Comparison of ENCODE assay signal across 16 cellular contexts in the genomic region with DNA sequence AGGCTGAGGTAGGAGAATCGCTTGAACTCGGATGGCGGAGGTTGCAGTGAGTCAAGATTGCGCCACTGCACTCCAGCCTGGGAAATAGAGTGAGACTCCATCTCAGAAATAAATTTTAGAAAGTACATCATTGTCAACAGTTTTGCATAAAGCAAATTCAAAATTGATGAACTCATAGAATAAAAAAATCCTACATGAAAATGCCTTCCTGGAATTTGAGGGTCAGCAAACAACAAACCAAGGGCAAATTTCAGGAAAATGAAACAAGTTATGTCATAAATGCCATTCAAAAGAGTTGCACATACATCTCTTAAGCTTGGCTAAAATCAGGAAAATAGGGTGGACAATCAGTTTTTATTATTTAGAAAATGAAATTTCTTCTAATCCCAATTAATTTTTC. TPM values are rescaled to one million over a fixed set of nuclear protein-coding genes. Genes with fewer than 3 reads are reported as not detected.
A peak's percentile ranks its signal among the peaks of the same experiment; 100 is the strongest.
DNase-seq lines count a peak whose midpoint lies in the region; TF ChIP-seq lines count a peak whose summit lies in the region.
"Had no signal": no experiment of that assay in that cellular context is flagged by ENCODE, and none has a peak within 500 bp of the region (broad histone marks: within the 10 kb centered on the region; RNA-seq: fewer than 3 reads in every experiment).

No MANE protein-coding gene starts in this region.

- H3K36me3 ChIP-seq in GM23248 (ENCODE audit: low read depth) (peaks cover 31% of the 10 kb centered on the region; the same call in 1 of the 2 replicates), smooth muscle cell (ENCODE audit: low read depth) (no peaks in the 10 kb centered on the region), adrenal gland (replicated peaks in 1 of 2) (no peaks in the 10 kb centered on the region)
- H3K36me3 ChIP-seq: BLaER1 treated with 17β-estradiol and CSF1 and Interleukin-3, amounts not matched to agents 10 nM and 100 nM had no signal

- no peak overlapping the region for H3K4me2 ChIP-seq in GM23248 (ENCODE audit: unreplicated experiment)
- H3K4me2 ChIP-seq in smooth muscle cell = no peak overlapping the region
- H3K4me2 ChIP-seq: A549; BLaER1 treated with 17β-estradiol and CSF1 and Interleukin-3, amounts not matched to agents 10 nM and 100 nM had no signal

- no peak for TF ChIP-seq POLR2A in adrenal gland (IDR thresholded peaks at IDR 0.05)

- no peak for TF ChIP-seq CTCF in smooth muscle cell (IDR thresholded peaks at IDR 0.05; ENCODE audit: borderline replicate concordance, insufficient read depth, poor library complexity, severe bottlenecking)
- no peak for TF ChIP-seq CTCF in adrenal gland (IDR thresholded peaks at IDR 0.05)

- H3K27ac ChIP-seq in GM23248 (peak overlapping the region; percentile 21), smooth muscle cell (ENCODE audit: low read depth) (peak overlapping the region; percentile 38), adrenal gland (no peak overlapping the region)
- H3K27ac ChIP-seq: A549; BLaER1 treated with 17β-estradiol and CSF1 and Interleukin-3, amounts not matched to agents 10 nM and 100 nM had no signal

- no peaks in the 10 kb centered on the region for H3K9me2 ChIP-seq in GM23248 (ENCODE audit: insufficient read depth)

- DNase-seq in GM23248 (no peak), dedifferentiated amniotic fluid mesenchymal stem cell (ENCODE audit: extremely low spot score) (peak; percentile 53), iris pigment epithelial cell (ENCODE audit: low read depth) (peak; percentile 47), smooth muscle cell (lab: John Stamatoyannopoulos, UW; ENCODE audit: unreplicated experiment) (no peak), ACHN (no peak), adrenal gland (no peak), NCI-H2107 (lab: John Stamatoyannopoulos, UW) (no peak)
- no peak for DNase-seq in activated CD4-positive, alpha-beta memory T cell treated with anti-CD3 and anti-CD28 coated beads for 36 hours
- DNase-seq: CD4-positive, CD25-positive, alpha-beta regulatory T cell; DMS53; IMR-90; KBM-7 had no signal

- H3K27me3 Mint-ChIP-seq in activated CD4-positive, alpha-beta memory T cell treated with anti-CD3 and anti-CD28 coated beads for 36 hours = no peaks in the 10 kb centered on the region
- H3K27me3 Mint-ChIP-seq: CD4-positive, CD25-positive, alpha-beta regulatory T cell had no signal

- no peak overlapping the region for H3K27ac Mint-ChIP-seq in activated CD4-positive, alpha-beta memory T cell treated with anti-CD3 and anti-CD28 coated beads for 36 hours
- H3K27ac Mint-ChIP-seq: CD4-positive, CD25-positive, alpha-beta regulatory T cell had no signal

- no peaks in the 10 kb centered on the region for H3K4me1 Mint-ChIP-seq in activated CD4-positive, alpha-beta memory T cell treated with anti-CD3 and anti-CD28 coated beads for 36 hours (ENCODE audit: low read depth)
- H3K4me1 Mint-ChIP-seq: CD4-positive, CD25-positive, alpha-beta regulatory T cell had no signal

- 43 to 45% methylated on average over 4 of the region's 4 CpGs for WGBS in GM23248 (ENCODE audit: low coverage in 1 of 2, low lambda C conversion rate in 2 of 2, missing lambda C conversion rate in 2 of 2), 2 experiments
- WGBS in smooth muscle cell (ENCODE audit: low lambda C conversion rate) = 48% methylated on average over 4 of the region's 4 CpGs
- 47 to 99% (median 74%) methylated on average over 4 of the region's 4 CpGs for WGBS in adrenal gland, 4 donors

- CTCF ChIA-PET in activated CD4-positive, alpha-beta memory T cell treated with anti-CD3 and anti-CD28 coated beads for 36 hours (lab: Charles Lee) = interaction anchor here (1.0 to 2.4 kb wide), 2 partner anchors 8 to 278 kb away, joined by 4 to 10 read pairs; no protein-coding TSS in a partner anchor

- H3K79me2 ChIP-seq in GM23248 (ENCODE audit: insufficient read depth) (peaks cover 96% of the 10 kb centered on the region), smooth muscle cell (ENCODE audit: low read depth) (peaks cover 95% of the 10 kb centered on the region)

- no peak overlapping the region for H3K4me3 Mint-ChIP-seq in activated CD4-positive, alpha-beta memory T cell treated with anti-CD3 and anti-CD28 coated beads for 36 hours
- H3K4me3 Mint-ChIP-seq: CD4-positive, CD25-positive, alpha-beta regulatory T cell had no signal

- peaks cover 51% of the 10 kb centered on the region for H3K4me1 ChIP-seq in GM23248 (ENCODE audit: insufficient read depth)
- H3K4me1 ChIP-seq in smooth muscle cell (ENCODE audit: low read depth) = peaks cover 16% of the 10 kb centered on the region
- H3K4me1 ChIP-seq in adrenal gland (replicated peaks in 1 of 2) = peaks cover 0 to 2% of the 10 kb centered on the region in 2 donors
- H3K4me1 ChIP-seq: BLaER1 treated with 17β-estradiol and CSF1 and Interleukin-3, amounts not matched to agents 10 nM and 100 nM had no signal

- H2AFZ ChIP-seq in GM23248 = no peak overlapping the region
- no peak overlapping the region for H2AFZ ChIP-seq in smooth muscle cell (ENCODE audit: low read depth)

- H3K36me3 Mint-ChIP-seq in activated CD4-positive, alpha-beta memory T cell treated with anti-CD3 and anti-CD28 coated beads for 36 hours = no peaks in the 10 kb centered on the region
- H3K36me3 Mint-ChIP-seq: CD4-positive, CD25-positive, alpha-beta regulatory T cell had no signal

- in situ Hi-C loops in GM23248 (cut with MboI) (no loop called here), ACHN (cut with HindIII; ENCODE audit: low pct_ligation_motif_present, low pct_unique_long_range_greater_than_20kb, low sequenced_read_pairs) (no loop called here)

- POLR2A ChIA-PET in activated CD4-positive, alpha-beta memory T cell treated with anti-CD3 and anti-CD28 coated beads for 36 hours (lab: Charles Lee) = no interaction called here

- H3K9me3 Mint-ChIP-seq in activated CD4-positive, alpha-beta memory T cell treated with anti-CD3 and anti-CD28 coated beads for 36 hours = no peaks in the 10 kb centered on the region

- H3K9ac ChIP-seq in GM23248 (no peak overlapping the region), smooth muscle cell (ENCODE audit: low read depth) (no peak overlapping the region)
- H3K9ac ChIP-seq: BLaER1 treated with 17β-estradiol and CSF1 and Interleukin-3, amounts not matched to agents 10 nM and 100 nM had no signal

- no peak overlapping the region for H3K4me3 ChIP-seq in GM23248
- no peak overlapping the region for H3K4me3 ChIP-seq in smooth muscle cell
- no peak overlapping the region for H3K4me3 ChIP-seq in adrenal gland
- H3K4me3 ChIP-seq: A549; BLaER1 treated with 17β-estradiol and CSF1 and Interleukin-3, amounts not matched to agents 10 nM and 100 nM; GM12878 had no signal

- H3K9me3 ChIP-seq in GM23248 (ENCODE audit: low read depth) = no peaks in the 10 kb centered on the region
- no peaks in the 10 kb centered on the region for H3K9me3 ChIP-seq in smooth muscle cell (replicated peaks; ENCODE audit: low read depth)
- H3K9me3 ChIP-seq in adrenal gland (replicated peaks in 1 of 3) = peaks cover 0 to 4% (median 0%) of the 10 kb centered on the region in 3 donors
- H3K9me3 ChIP-seq: A549; BLaER1 treated with 17β-estradiol and CSF1 and Interleukin-3, amounts not matched to agents 10 nM and 100 nM had no signal

- peaks cover 36% of the 10 kb centered on the region for H3F3A ChIP-seq in GM23248 (ENCODE audit: insufficient read depth)
- H3F3A ChIP-seq in smooth muscle cell (ENCODE audit: low read depth) = peaks cover 17% of the 10 kb centered on the region

- H4K20me1 ChIP-seq in GM23248 (ENCODE audit: insufficient read depth) = no peaks in the 10 kb centered on the region
- H4K20me1 ChIP-seq in smooth muscle cell (ENCODE audit: low read depth) = peaks cover 39% of the 10 kb centered on the region
- H4K20me1 ChIP-seq: BLaER1 treated with 17β-estradiol and CSF1 and Interleukin-3, amounts not matched to agents 10 nM and 100 nM had no signal

- H3K27me3 ChIP-seq in GM23248 (replicated peaks; ENCODE audit: insufficient read depth) = no peaks in the 10 kb centered on the region
- no peaks in the 10 kb centered on the region for H3K27me3 ChIP-seq in smooth muscle cell (ENCODE audit: low read depth)
- no peaks in the 10 kb centered on the region for H3K27me3 ChIP-seq in adrenal gland
- H3K27me3 ChIP-seq: BLaER1 treated with 17β-estradiol and CSF1 and Interleukin-3, amounts not matched to agents 10 nM and 100 nM had no signal

- intact Hi-C loops in adrenal gland (cut with DNase I) = no loop called here
- intact Hi-C loops in activated CD4-positive, alpha-beta memory T cell treated with anti-CD3 and anti-CD28 coated beads for 36 hours (cut with micrococcal nuclease) = no loop called here

RNA-seq across cellular contexts. Expression of a gene that starts 45.1 kb away (rescaled TPM):
- 962 and 974 TPM in 2 replicates for total RNA-seq in GM23248 (2014; rRNA removed; shearing (Covaris generic))
- polyA plus RNA-seq in GM23248 (2016; fragmentation: Nextera tagmentation; extraction: Ambion mirVana) (248 and 252 TPM in 2 replicates), smooth muscle cell (295 and 364 TPM in 2 replicates), adrenal gland (10 to 100 TPM in 1 of 3 donors, 1 to 10 TPM in 2; 5.2 to 14.4 (median 9.4) TPM)
- total RNA-seq in smooth muscle cell (697 and 944 TPM in 2 replicates), adrenal gland (10 to 100 TPM in 7 of 8 donors, 1 to 10 TPM in 1; 8.5 to 23.2 (median 15.1) TPM)
- total RNA-seq in activated CD4-positive, alpha-beta memory T cell treated with anti-CD3 and anti-CD28 coated beads for 36 hours = under 1 TPM; 0.83 to 0.85 TPM
- total RNA-seq: HT-29 had no signal

Comparison
In these comparisons a context has a peak if more than half of its experiments do, and no peak if none do; other contexts are left out.
1. DNase-seq: peak in dedifferentiated amniotic fluid mesenchymal stem cell (single experiment) and iris pigment epithelial cell (single experiment); none in GM23248 (single experiment), smooth muscle cell (single experiment), ACHN (single experiment), adrenal gland (0 of 7), activated CD4-positive, alpha-beta memory T cell treated with anti-CD3 and anti-CD28 coated beads for 36 hours (single experiment) and NCI-H2107 (single experiment).
2. H3K27ac ChIP-seq: peak in GM23248 (single experiment) and smooth muscle cell (single experiment); none in adrenal gland (0 of 5).
3. RNA of a gene that starts 45.1 kb away (total RNA-seq): 962 to 974 TPM in GM23248 and 697 to 944 TPM in smooth muscle cell; 8.5 to 23.2 TPM in adrenal gland and 0.83 to 0.85 TPM in activated CD4-positive, alpha-beta memory T cell treated with anti-CD3 and anti-CD28 coated beads for 36 hours; every median in the first group is over 10 times any median in the second.